In genomic region chrX:34655496-34656258, GRCh38 we compare ENCODE assay signal across 11 cellular contexts. TPM values are rescaled to one million over a fixed set of nuclear protein-coding genes. Genes with fewer than 3 reads are reported as not detected.
DNase-seq lines count a peak whose midpoint lies in the region; ATAC-seq, FAIRE-seq and TF ChIP-seq lines count a peak whose summit lies in the region.
"Had no signal": no experiment of that assay in that cellular context is flagged by ENCODE, and none has a peak within 500 bp of the region (broad histone marks: within the 10 kb centered on the region; RNA-seq: fewer than 3 reads in every experiment).

No MANE protein-coding gene starts in this region.

- H3K27me3 Mint-ChIP-seq in stimulated activated naive CD8-positive, alpha-beta T cell treated with anti-CD3 and anti-CD28 coated beads, Interleukin-15, Interleukin-2, amounts not matched to agents 100 ng/mL and 50 ng/mL, for 24 hours, result peaks cover 28% of the 10 kb centered on the region
- peaks cover 27% of the 10 kb centered on the region for H3K27me3 Mint-ChIP-seq in nephron (ENCODE audit: low read depth)

- dilution Hi-C loops in endothelial cell of umbilical vein (cut with MboI; ENCODE audit: extremely low pct_ligation_motif_present, low sequenced_read_pairs), result no loop called here

- CTCF ChIA-PET in endothelial cell of umbilical vein (lab: Charles Lee), result interaction anchor here (1.4 to 3.9 kb wide), 3 partner anchors 18 to 76 kb away, joined by 3 to 19 read pairs (median 3); no protein-coding TSS in a partner anchor

- H3K27ac ChIP-seq in endothelial cell of umbilical vein (ENCODE audit: insufficient read depth, low read depth, low read length), result peak overlapping the region; percentile 74
- H3K27ac ChIP-seq: VCaP had no signal

- BruUV-seq in endothelial cell of umbilical vein (replicated peaks; lab: Mats Ljungman, UMichigan), result TSS peak; percentile 46

- peaks cover 13% of the 10 kb centered on the region for H3K4me1 ChIP-seq in endothelial cell of umbilical vein (ENCODE audit: control insufficient read depth, extremely low read depth, insufficient read depth, low read length)

- ATAC-seq in stimulated activated naive CD8-positive, alpha-beta T cell treated with anti-CD3 and anti-CD28 coated beads, Interleukin-15, Interleukin-2, amounts not matched to agents 100 U/mL and 50 U/mL, for 24 hours, result no peak
- ATAC-seq in left colon (no peak), GM18870 (IDR thresholded peaks at IDR 0.05; ENCODE audit: unreplicated experiment) (no peak)

- peak overlapping the region; percentile 59 to 95 (median 91) for H3K4me3 ChIP-seq in endothelial cell of umbilical vein (replicated peaks in 1 of 3; ENCODE audit: insufficient read depth in 1 of 3, low read depth in 1 of 3, low read length in 3 of 3)

- H3K27me3 ChIP-seq in endothelial cell of umbilical vein (ENCODE audit: control insufficient read depth in 2 of 2, insufficient read depth in 2 of 2, low read length in 2 of 2), result no peaks in the 10 kb centered on the region

- H3K4me1 Mint-ChIP-seq in stimulated activated naive CD8-positive, alpha-beta T cell treated with anti-CD3 and anti-CD28 coated beads, Interleukin-15, Interleukin-2, amounts not matched to agents 100 ng/mL and 50 ng/mL, for 24 hours (ENCODE audit: low read depth), result peaks cover 8% of the 10 kb centered on the region
- peaks cover 34% of the 10 kb centered on the region for H3K4me1 Mint-ChIP-seq in nephron

- peak; percentile 26 for FAIRE-seq in endothelial cell of umbilical vein (lab: Jason Lieb, UNC)

- no peaks in the 10 kb centered on the region for H4K20me1 ChIP-seq in endothelial cell of umbilical vein (replicated peaks; ENCODE audit: control insufficient read depth, extremely low read depth, insufficient read depth, low read length)

- no peaks in the 10 kb centered on the region for H3K9me3 Mint-ChIP-seq in stimulated activated naive CD8-positive, alpha-beta T cell treated with anti-CD3 and anti-CD28 coated beads, Interleukin-15, Interleukin-2, amounts not matched to agents 100 ng/mL and 50 ng/mL, for 24 hours
- no peaks in the 10 kb centered on the region for H3K9me3 Mint-ChIP-seq in nephron

- intact Hi-C loops in endothelial cell of umbilical vein (cut with micrococcal nuclease) (loop anchor here (1.0 to 10.0 kb wide), 4 partner anchors 70 to 302 kb away; no protein-coding TSS in a partner anchor), left colon (cut with DNase I, micrococcal nuclease) (no loop called here)

- peak overlapping the region; percentile 70 for H3K9ac ChIP-seq in endothelial cell of umbilical vein (replicated peaks; ENCODE audit: extremely low read depth, insufficient read depth, low read length)

- H3K4me2 ChIP-seq in endothelial cell of umbilical vein (ENCODE audit: insufficient read depth, low read length), result peak overlapping the region; percentile 68

- H3K4me3 Mint-ChIP-seq in stimulated activated naive CD8-positive, alpha-beta T cell treated with anti-CD3 and anti-CD28 coated beads, Interleukin-15, Interleukin-2, amounts not matched to agents 100 ng/mL and 50 ng/mL, for 24 hours, result peak overlapping the region; percentile 41
- peak overlapping the region; percentile 87 to 92 (median 92) for H3K4me3 Mint-ChIP-seq in nephron

- H3K9me1 ChIP-seq in endothelial cell of umbilical vein (replicated peaks; ENCODE audit: control insufficient read depth, extremely low read depth, insufficient read depth, low read length), result no peaks in the 10 kb centered on the region

- no peak for DNase-seq in stimulated activated naive CD8-positive, alpha-beta T cell treated with anti-CD3 and anti-CD28 coated beads, Interleukin-15, Interleukin-2, amounts not matched to agents 100 U/mL and 50 U/mL, for 24 hours
- DNase-seq in endothelial cell of umbilical vein (ENCODE audit: low read depth, low spot score) (peak; percentile 39), AML-193 (lab: John Stamatoyannopoulos, UW) (no peak), left colon (no peak), AG20443 (ENCODE audit: low spot score) (no peak)
- DNase-seq: DND-41, erythroblast had no signal

- H3K36me3 ChIP-seq in endothelial cell of umbilical vein (ENCODE audit: control insufficient read depth in 2 of 2, extremely low read depth in 1 of 2, insufficient read depth in 2 of 2, low read length in 2 of 2), result no peaks in the 10 kb centered on the region

- TF ChIP-seq POLR2A in endothelial cell of umbilical vein (IDR thresholded peaks at IDR 0.05; ENCODE audit: low read depth, low read length), result no peak

- POLR2A ChIA-PET in endothelial cell of umbilical vein (lab: Charles Lee), result interaction anchor here (1.7 kb wide), 1 partner anchor 71 kb away, joined by 6 read pairs; no protein-coding TSS in a partner anchor

- no peaks in the 10 kb centered on the region for H3K36me3 Mint-ChIP-seq in stimulated activated naive CD8-positive, alpha-beta T cell treated with anti-CD3 and anti-CD28 coated beads, Interleukin-15, Interleukin-2, amounts not matched to agents 100 ng/mL and 50 ng/mL, for 24 hours (ENCODE audit: low read depth)
- no peaks in the 10 kb centered on the region for H3K36me3 Mint-ChIP-seq in nephron (ENCODE audit: low read depth)

- peaks cover 57% of the 10 kb centered on the region for H3K79me2 ChIP-seq in endothelial cell of umbilical vein (ENCODE audit: control insufficient read depth, insufficient read depth, low read length)

- no peak for TF ChIP-seq CTCF in endothelial cell of umbilical vein (IDR thresholded peaks at IDR 0.05; ENCODE audit: extremely low read depth in 1 of 2, insufficient read depth in 1 of 2, low read depth in 1 of 2, low read length in 2 of 2)
- TF ChIP-seq CTCF in nephron (IDR thresholded peaks at IDR 0.05; ENCODE audit: unreplicated experiment in 3 of 3), result no peak

- no peak overlapping the region for H3K27ac Mint-ChIP-seq in stimulated activated naive CD8-positive, alpha-beta T cell treated with anti-CD3 and anti-CD28 coated beads, Interleukin-15, Interleukin-2, amounts not matched to agents 100 ng/mL and 50 ng/mL, for 24 hours
- peak overlapping the region; percentile 73 to 87 (median 79) for H3K27ac Mint-ChIP-seq in nephron

- no peaks in the 10 kb centered on the region for H3K9me3 ChIP-seq in endothelial cell of umbilical vein (replicated peaks; ENCODE audit: control insufficient read depth, insufficient read depth, low read length)

- H2AFZ ChIP-seq in endothelial cell of umbilical vein (ENCODE audit: low read depth, low read length), result peak overlapping the region; percentile 35

TF ChIP-seq in endothelial cell of umbilical vein, 7 proteins besides CTCF, POLR2A, EP300 and RAD21:
- TF ChIP-seq POLR2AphosphoS5 (IDR thresholded peaks at IDR 0.05; ENCODE audit: insufficient read depth, low read depth, low read length), result no peak
TF ChIP-seq in endothelial cell of umbilical vein: peak in this region for 0.

RNA-seq across cellular contexts. Expression of gene TMEM47, which starts 1.4 kb away (rescaled TPM):
- total RNA-seq in endothelial cell of umbilical vein, result 22.2 and 26.8 TPM in 2 replicates
- polyA plus RNA-seq in endothelial cell of umbilical vein, result 16.2 and 18.5 TPM in 2 replicates
- polyA plus RNA-seq in endothelial cell of umbilical vein (2011; cell fraction: cytosol; rRNA removed), result 13.6 and 14.5 TPM in 2 replicates
- 9.6 and 13.4 TPM in 2 replicates for polyA plus RNA-seq in endothelial cell of umbilical vein (2011; cell fraction: nucleus; rRNA removed)
- 14.5 and 19.3 TPM in 2 replicates for polyA plus RNA-seq in endothelial cell of umbilical vein (2012)
- 27.4 and 30.3 TPM in 2 replicates for polyA minus RNA-seq in endothelial cell of umbilical vein
- 10.1 TPM for polyA minus RNA-seq in endothelial cell of umbilical vein (2011; cell fraction: cytosol; rRNA and poly(A)+ RNA removed)
- 13.8 and 22.0 TPM in 2 replicates for polyA minus RNA-seq in endothelial cell of umbilical vein (2011; cell fraction: nucleus; rRNA and poly(A)+ RNA removed)
- total RNA-seq in left colon, result 1 to 10 TPM; 3.8 to 9.1 TPM
